In genomic region chr1:12636098-12636950, GRCh38 we compare ENCODE assay signal across 14 cellular contexts. TPM values are rescaled to one million over a fixed set of nuclear protein-coding genes. Genes with fewer than 3 reads are reported as not detected.
DNase-seq lines count a peak whose midpoint lies in the region; ATAC-seq and TF ChIP-seq lines count a peak whose summit lies in the region.
"Had no signal": no experiment of that assay in that cellular context is flagged by ENCODE, and none has a peak within 500 bp of the region (broad histone marks: within the 10 kb centered on the region; RNA-seq: fewer than 3 reads in every experiment).

No MANE protein-coding gene starts in this region.

- no peak overlapping the region for H3K4me3 Mint-ChIP-seq in activated naive CD4-positive, alpha-beta T cell treated with anti-CD3 and anti-CD28 coated beads for 36 hours
- H3K4me3 Mint-ChIP-seq: activated B cell treated with CpG ODN at 0.5 μM for 24 hours had no signal

- DNase-seq in HK-2 (ENCODE audit: unreplicated experiment) (peak; percentile 39), choroid plexus epithelial cell (ENCODE audit: low read depth) (peak; percentile 94), kidney epithelial cell (ENCODE audit: low read depth) (peak; percentile 49), stromal cell of bone marrow (ENCODE audit: low read depth) (peak; percentile 53), NCI-H345 (lab: John Stamatoyannopoulos, UW) (no peak), inferior parietal cortex (ENCODE audit: extremely low spot score) (no peak)
- no peak for DNase-seq in activated naive CD4-positive, alpha-beta T cell treated with anti-CD3 and anti-CD28 coated beads for 36 hours
- DNase-seq: activated B cell treated with CpG ODN at 0.5 μM for 24 hours; activated effector memory CD4-positive, alpha-beta T cell treated with Interleukin-2 at 50 U/mL for 16 hours; DMS153; dorsolateral prefrontal cortex; NCI-H1417 treated with DMSO at 0.1 percent for 48 hours had no signal

- no peaks in the 10 kb centered on the region for H3K27me3 Mint-ChIP-seq in activated naive CD4-positive, alpha-beta T cell treated with anti-CD3 and anti-CD28 coated beads for 36 hours (ENCODE audit: low read depth)

- H3K4me3 ChIP-seq in choroid plexus epithelial cell (ENCODE audit: low read depth, low read length) (no peak overlapping the region), kidney epithelial cell (ENCODE audit: low read depth, low read length) (no peak overlapping the region)
- H3K4me3 ChIP-seq: dorsolateral prefrontal cortex, skin epidermis had no signal

- no peak overlapping the region for H3K27ac Mint-ChIP-seq in activated naive CD4-positive, alpha-beta T cell treated with anti-CD3 and anti-CD28 coated beads for 36 hours
- H3K27ac Mint-ChIP-seq: activated B cell treated with CpG ODN at 0.5 μM for 24 hours had no signal

- H3K36me3 ChIP-seq in kidney epithelial cell (ENCODE audit: control insufficient read depth, insufficient read depth, low read length), result no peaks in the 10 kb centered on the region

- TF ChIP-seq CTCF in choroid plexus epithelial cell (conservative IDR thresholded peaks at IDR 0.05; ENCODE audit: low read depth, low read length) (no peak), kidney epithelial cell (IDR thresholded peaks at IDR 0.05; ENCODE audit: insufficient read depth, low read length, poor library complexity, severe bottlenecking) (no peak)

- no peak for ATAC-seq in HG03354 (IDR thresholded peaks at IDR 0.05; ENCODE audit: poor library complexity, severe bottlenecking, unreplicated experiment)

- peaks cover under 1% of the 10 kb centered on the region for H3K27me3 ChIP-seq in kidney epithelial cell (ENCODE audit: control insufficient read depth, insufficient read depth, low read length)
- H3K27me3 ChIP-seq: dorsolateral prefrontal cortex had no signal

- CTCF ChIA-PET in activated naive CD4-positive, alpha-beta T cell treated with anti-CD3 and anti-CD28 coated beads for 36 hours (lab: Charles Lee), result no interaction called here

- intact Hi-C loops in activated naive CD4-positive, alpha-beta T cell treated with anti-CD3 and anti-CD28 coated beads for 36 hours (cut with micrococcal nuclease), result no loop called here

- no peaks in the 10 kb centered on the region for H3K36me3 Mint-ChIP-seq in activated naive CD4-positive, alpha-beta T cell treated with anti-CD3 and anti-CD28 coated beads for 36 hours (ENCODE audit: low read depth)

- H3K9me3 Mint-ChIP-seq in activated naive CD4-positive, alpha-beta T cell treated with anti-CD3 and anti-CD28 coated beads for 36 hours, result peaks cover 22% of the 10 kb centered on the region

- peaks cover under 1% of the 10 kb centered on the region for H3K4me1 Mint-ChIP-seq in activated naive CD4-positive, alpha-beta T cell treated with anti-CD3 and anti-CD28 coated beads for 36 hours (ENCODE audit: low read depth)
- H3K4me1 Mint-ChIP-seq: activated B cell treated with CpG ODN at 0.5 μM for 24 hours had no signal

RNA-seq across cellular contexts. Expression of gene AADACL4, which starts 7.6 kb away (rescaled TPM):
- total RNA-seq in kidney epithelial cell, result not detected in 2 replicates
- not detected for total RNA-seq in activated naive CD4-positive, alpha-beta T cell treated with anti-CD3 and anti-CD28 coated beads for 36 hours
- total RNA-seq: activated B cell treated with CpG ODN at 0.5 μM for 24 hours, dorsolateral prefrontal cortex had no signal

RNA-seq across cellular contexts. Expression of gene DHRS3, which starts 18.3 kb away (rescaled TPM):
- total RNA-seq in kidney epithelial cell, result 37.4 and 41.2 TPM in 2 replicates
- 10 to 100 TPM; 45.5 to 45.7 TPM for total RNA-seq in activated naive CD4-positive, alpha-beta T cell treated with anti-CD3 and anti-CD28 coated beads for 36 hours

Comparison
In these comparisons a context has a peak if more than half of its experiments do, and no peak if none do; other contexts are left out.
1. DNase-seq: peak in HK-2 (single experiment), choroid plexus epithelial cell (single experiment), kidney epithelial cell (single experiment) and stromal cell of bone marrow (single experiment); none in NCI-H345 (single experiment), inferior parietal cortex (single experiment) and activated naive CD4-positive, alpha-beta T cell treated with anti-CD3 and anti-CD28 coated beads for 36 hours (single experiment).